Comparison of ENCODE assay signal across 28 cellular contexts in genomic region chr2:137824501-137824900, GRCh38.
"Had no signal": no experiment of that assay in that cellular context is flagged by ENCODE, and none has a peak within 500 bp of the region (broad histone marks: within the 10 kb centered on the region; RNA-seq: fewer than 3 reads in every experiment).

No MANE protein-coding gene starts in this region.

- H3K27ac ChIP-seq: left ventricle myocardium inferior, neural progenitor cell, neutrophil, parathyroid adenoma, right atrium auricular region, right lobe of liver, tibial nerve, uterus had no signal

- H3K36me3 Mint-ChIP-seq: mesothelial cell of epicardium; naive B cell; natural killer cell; neural progenitor cell; stimulated activated memory B cell treated with anti-CD40 and anti-IgM and Interleukin-4, amounts not matched to agents 10 μg/mL and 1 μg/mL and 100 μg/mL, for 72 hours; type B pancreatic cell had no signal

- H3K9ac ChIP-seq: neural progenitor cell, parathyroid adenoma had no signal

- H3K79me2 ChIP-seq: parathyroid adenoma had no signal

- DNase-seq: hypothalamus; islet precursor cell; left ventricle myocardium inferior; mesendoderm; naive B cell; natural killer cell; nephron progenitor cell; occipital lobe; right lobe of liver; stimulated activated CD4-positive, alpha-beta T cell treated with anti-CD3 and anti-CD28 coated beads, Interleukin-1b, Interleukin-23, amount 100 ng/mL, for 48 hours; stimulated activated CD4-positive, alpha-beta T cell treated with anti-CD3 and anti-CD28 coated beads, Interleukin-2, amount 100 ng/mL, for 48 hours; stimulated activated CD4-positive, alpha-beta T cell treated with anti-CD3 and anti-CD28 coated beads, Interleukin-4, amount 100 ng/mL, for 4 hours; stimulated activated CD8-positive, alpha-beta memory T cell treated with anti-CD3 and anti-CD28 coated beads, Interleukin-4, amount 100 ng/mL, for 48 hours; stimulated activated naive CD4-positive, alpha-beta T cell treated with Interleukin-2 at 50 U/mL for 16 hours; stimulated activated naive CD8-positive, alpha-beta T cell treated with anti-CD3 and anti-CD28 coated beads, Interleukin-15, amount 100 ng/mL, for 72 hours; substantia nigra; uterus had no signal

- H3K27ac Mint-ChIP-seq: mesothelial cell of epicardium; naive B cell; natural killer cell; nephron progenitor cell; neural progenitor cell; progenitor cell of endocrine pancreas; stimulated activated memory B cell treated with anti-CD40 and anti-IgM and Interleukin-4, amounts not matched to agents 10 μg/mL and 1 μg/mL and 100 μg/mL, for 72 hours; type B pancreatic cell had no signal

- H3K4me1 ChIP-seq: left ventricle myocardium inferior, parathyroid adenoma, right atrium auricular region, right lobe of liver, tibial nerve, uterus had no signal

- H3K27me3 ChIP-seq: neural progenitor cell, neutrophil, right atrium auricular region, right lobe of liver, tibial nerve, uterus had no signal

- H3K4me1 Mint-ChIP-seq: mesothelial cell of epicardium; naive B cell; natural killer cell; stimulated activated memory B cell treated with anti-CD40 and anti-IgM and Interleukin-4, amounts not matched to agents 10 μg/mL and 1 μg/mL and 100 μg/mL, for 72 hours had no signal

- H3K9me3 Mint-ChIP-seq: nephron progenitor cell; neural progenitor cell; stimulated activated memory B cell treated with anti-CD40 and anti-IgM and Interleukin-4, amounts not matched to agents 10 μg/mL and 1 μg/mL and 100 μg/mL, for 72 hours; stimulated activated naive CD8-positive, alpha-beta T cell treated with anti-CD3 and anti-CD28 coated beads, Interleukin-15, amount 100 ng/mL, for 72 hours; type B pancreatic cell had no signal

- H2AFZ ChIP-seq: neural progenitor cell, parathyroid adenoma had no signal

- H3K4me2 ChIP-seq: neural progenitor cell, smooth muscle cell had no signal

- H3K4me3 Mint-ChIP-seq: mesothelial cell of epicardium; naive B cell; natural killer cell; nephron progenitor cell; neural progenitor cell; stimulated activated memory B cell treated with anti-CD40 and anti-IgM and Interleukin-4, amounts not matched to agents 10 μg/mL and 1 μg/mL and 100 μg/mL, for 72 hours; stimulated activated naive CD8-positive, alpha-beta T cell treated with anti-CD3 and anti-CD28 coated beads, Interleukin-15, amount 100 ng/mL, for 72 hours; type B pancreatic cell had no signal

- H3K4me3 ChIP-seq: left ventricle myocardium inferior, lung, neural progenitor cell, right atrium auricular region, right lobe of liver, smooth muscle cell, tibial nerve, uterus had no signal

- H3K27me3 Mint-ChIP-seq: progenitor cell of endocrine pancreas, type B pancreatic cell had no signal

- ATAC-seq: natural killer cell; right lobe of liver; stimulated activated memory B cell treated with anti-CD40 and anti-IgM and Interleukin-4, amounts not matched to agents 10 μg/mL and 1 μg/mL and 100 μg/mL, for 72 hours; stimulated activated naive CD8-positive, alpha-beta T cell treated with anti-CD3 and anti-CD28 coated beads, Interleukin-15, amount 100 ng/mL, for 72 hours had no signal

- H3K36me3 ChIP-seq: left ventricle myocardium inferior, neural progenitor cell, neutrophil, right atrium auricular region, right lobe of liver, tibial nerve, uterus had no signal

- H3K9me3 ChIP-seq: neutrophil, right atrium auricular region, right lobe of liver, uterus had no signal
